Comparison of ENCODE assay signal across 26 cellular contexts in genomic region chr1:1817262-1817661, GRCh38. TPM values are rescaled to one million over a fixed set of nuclear protein-coding genes. Genes with fewer than 3 reads are reported as not detected.
DNase-seq lines count a peak whose midpoint lies in the region; ATAC-seq and TF ChIP-seq lines count a peak whose summit lies in the region.
"Had no signal": no experiment of that assay in that cellular context is flagged by ENCODE, and none has a peak within 500 bp of the region (broad histone marks: within the 10 kb centered on the region; RNA-seq: fewer than 3 reads in every experiment).

No MANE protein-coding gene starts in this region.

- H3K27ac Mint-ChIP-seq in activated naive CD4-positive, alpha-beta T cell treated with anti-CD3 and anti-CD28 coated beads for 36 hours: peak overlapping the region; percentile 2
- peak overlapping the region; percentile 76 for H3K27ac Mint-ChIP-seq in CD8-positive, alpha-beta T cell
- H3K27ac Mint-ChIP-seq in mesothelial cell of epicardium (peak overlapping the region; percentile 11), Calu3 (ENCODE audit: unreplicated experiment) (no peak overlapping the region)
- H3K27ac Mint-ChIP-seq: activated T-helper 17 cell treated with anti-CD3 and anti-CD28 coated beads, Interleukin-2, amount 50 U/mL, for 72 hours had no signal

- H3K4me1 ChIP-seq in CD8-positive, alpha-beta T cell (ENCODE audit: insufficient read depth, low read length): no peaks in the 10 kb centered on the region
- peaks cover 0 to 3% of the 10 kb centered on the region in 2 donors for H3K4me1 ChIP-seq in ascending aorta
- H3K4me1 ChIP-seq: gastrocnemius medialis, transverse colon had no signal

- no peak overlapping the region for H3K9ac ChIP-seq in SK-N-MC (ENCODE audit: insufficient read length)

- H3K36me3 ChIP-seq in CD8-positive, alpha-beta T cell (ENCODE audit: insufficient read depth, low read length): peaks cover 29% of the 10 kb centered on the region
- H3K36me3 ChIP-seq in SK-N-MC (ENCODE audit: insufficient read depth, low read length) (peaks cover 68% of the 10 kb centered on the region), ascending aorta (peaks cover 41 to 50% of the 10 kb centered on the region in 2 donors)

- H3K36me3 Mint-ChIP-seq in activated naive CD4-positive, alpha-beta T cell treated with anti-CD3 and anti-CD28 coated beads for 36 hours (ENCODE audit: low read depth): peaks cover 24% of the 10 kb centered on the region
- peaks cover 62% of the 10 kb centered on the region for H3K36me3 Mint-ChIP-seq in CD8-positive, alpha-beta T cell
- peaks cover 32% of the 10 kb centered on the region for H3K36me3 Mint-ChIP-seq in mesothelial cell of epicardium
- peaks cover 22% of the 10 kb centered on the region for H3K36me3 Mint-ChIP-seq in Calu3 (ENCODE audit: insufficient read depth, unreplicated experiment)

- no peak for TF ChIP-seq CTCF in CD8-positive, alpha-beta T cell (IDR thresholded peaks at IDR 0.05)
- no peak for TF ChIP-seq CTCF in mesothelial cell of epicardium (IDR thresholded peaks at IDR 0.05; ENCODE audit: unreplicated experiment)
- no peak for TF ChIP-seq CTCF in ascending aorta (IDR thresholded peaks at IDR 0.05)
- no peak for TF ChIP-seq CTCF in Calu3 (IDR thresholded peaks at IDR 0.05; ENCODE audit: unreplicated experiment)

- no peaks in the 10 kb centered on the region for H3K9me3 Mint-ChIP-seq in activated naive CD4-positive, alpha-beta T cell treated with anti-CD3 and anti-CD28 coated beads for 36 hours
- no peaks in the 10 kb centered on the region for H3K9me3 Mint-ChIP-seq in CD8-positive, alpha-beta T cell
- H3K9me3 Mint-ChIP-seq in mesothelial cell of epicardium (no peaks in the 10 kb centered on the region), Calu3 (ENCODE audit: low read depth, unreplicated experiment) (no peaks in the 10 kb centered on the region)
- H3K9me3 Mint-ChIP-seq: activated T-helper 17 cell treated with anti-CD3 and anti-CD28 coated beads, Interleukin-2, amount 50 U/mL, for 72 hours; naive thymus-derived CD4-positive, alpha-beta T cell had no signal

- no peak overlapping the region for H3K27ac ChIP-seq in CD8-positive, alpha-beta T cell (ENCODE audit: low read depth, low read length)
- H3K27ac ChIP-seq in SK-N-MC: peak overlapping the region; percentile 73
- peak overlapping the region in 1 of 2 donors; percentile 33 for H3K27ac ChIP-seq in ascending aorta
- H3K27ac ChIP-seq: gastrocnemius medialis, HL-60, transverse colon had no signal

- no peak for DNase-seq in activated naive CD4-positive, alpha-beta T cell treated with anti-CD3 and anti-CD28 coated beads for 36 hours
- DNase-seq in activated naive CD4-positive, alpha-beta T cell treated with Interleukin-2 at 50 U/mL for 16 hours: no peak
- no peak for DNase-seq in CD8-positive, alpha-beta T cell
- DNase-seq in SK-N-MC (ENCODE audit: low read depth, low spot score) (no peak), mesothelial cell of epicardium (ENCODE audit: low spot score in 2 of 2, unreplicated experiment in 2 of 2) (no peak), ascending aorta (ENCODE audit: low spot score in 2 of 2) (no peak), Calu3 (no peak)
- no peak for DNase-seq in activated CD8-positive, alpha-beta memory T cell treated with anti-CD3 and anti-CD28 coated beads for 24 hours
- DNase-seq: activated CD4-positive, alpha-beta T cell treated with anti-CD3 and anti-CD28 coated beads for 4 hours; cerebellar nuclear complex; DMS153; gastrocnemius medialis; kidney; naive thymus-derived CD4-positive, alpha-beta T cell; NCI-H1436; NCI-H2081; NCI-H526; NK-92 treated with Interleukin-12 subunit alpha and Interleukin-12 subunit beta, amount 100 ng/mL, for 24 hours; occipital lobe; SHP77; stimulated activated CD4-positive, alpha-beta T cell treated with anti-CD3 and anti-CD28 coated beads, Interleukin-4, amount 100 ng/mL, for 24 hours; transverse colon had no signal

- POLR2A ChIA-PET in CD8-positive, alpha-beta T cell (lab: Charles Lee): no interaction called here

- no TSS peak for BruUV-seq in Calu3 (replicated peaks; lab: Mats Ljungman, UMichigan)

- intact Hi-C loops in activated naive CD4-positive, alpha-beta T cell treated with anti-CD3 and anti-CD28 coated beads for 36 hours (cut with micrococcal nuclease): no loop called here
- intact Hi-C loops in CD8-positive, alpha-beta T cell (cut with DNase I, micrococcal nuclease): loop anchor here in 1 of 2 experiments (10.0 kb wide), 1 partner anchor 58 kb away; no protein-coding TSS in a partner anchor
- intact Hi-C loops in ascending aorta (cut with DNase I): no loop called here
- intact Hi-C loops in Calu3 (cut with micrococcal nuclease; ENCODE audit: unreplicated experiment): no loop called here

- H3K27me3 Mint-ChIP-seq in activated naive CD4-positive, alpha-beta T cell treated with anti-CD3 and anti-CD28 coated beads for 36 hours (ENCODE audit: low read depth): no peaks in the 10 kb centered on the region
- no peaks in the 10 kb centered on the region for H3K27me3 Mint-ChIP-seq in CD8-positive, alpha-beta T cell (ENCODE audit: low read depth)
- H3K27me3 Mint-ChIP-seq in mesothelial cell of epicardium (ENCODE audit: low read depth) (no peaks in the 10 kb centered on the region), Calu3 (ENCODE audit: unreplicated experiment) (no peaks in the 10 kb centered on the region)
- H3K27me3 Mint-ChIP-seq: activated T-helper 17 cell treated with anti-CD3 and anti-CD28 coated beads, Interleukin-2, amount 50 U/mL, for 72 hours; naive thymus-derived CD4-positive, alpha-beta T cell had no signal

- H3K4me3 Mint-ChIP-seq in activated naive CD4-positive, alpha-beta T cell treated with anti-CD3 and anti-CD28 coated beads for 36 hours: no peak overlapping the region
- no peak overlapping the region for H3K4me3 Mint-ChIP-seq in CD8-positive, alpha-beta T cell
- H3K4me3 Mint-ChIP-seq in mesothelial cell of epicardium (no peak overlapping the region), Calu3 (ENCODE audit: low read depth, unreplicated experiment) (no peak overlapping the region)
- H3K4me3 Mint-ChIP-seq: activated T-helper 17 cell treated with anti-CD3 and anti-CD28 coated beads, Interleukin-2, amount 50 U/mL, for 72 hours; naive thymus-derived CD4-positive, alpha-beta T cell had no signal

- CTCF ChIA-PET in activated naive CD4-positive, alpha-beta T cell treated with anti-CD3 and anti-CD28 coated beads for 36 hours (lab: Charles Lee): no interaction called here
- CTCF ChIA-PET in CD8-positive, alpha-beta T cell (lab: Charles Lee): no interaction called here
- CTCF ChIA-PET in Calu3 (lab: Charles Lee): no interaction called here

- H3K4me3 ChIP-seq in CD8-positive, alpha-beta T cell (ENCODE audit: low read depth, low read length): no peak overlapping the region
- H3K4me3 ChIP-seq in SK-N-MC (no peak overlapping the region), ascending aorta (no peak overlapping the region)
- H3K4me3 ChIP-seq: gastrocnemius medialis, HAP-1, transverse colon had no signal

- no peaks in the 10 kb centered on the region for H3K27me3 ChIP-seq in CD8-positive, alpha-beta T cell (ENCODE audit: insufficient read depth, low read length)
- H3K27me3 ChIP-seq in ascending aorta: no peaks in the 10 kb centered on the region
- H3K27me3 ChIP-seq: gastrocnemius medialis, transverse colon had no signal

- H3K4me1 Mint-ChIP-seq in activated naive CD4-positive, alpha-beta T cell treated with anti-CD3 and anti-CD28 coated beads for 36 hours (ENCODE audit: low read depth): no peaks in the 10 kb centered on the region
- H3K4me1 Mint-ChIP-seq in CD8-positive, alpha-beta T cell (ENCODE audit: low read depth): peaks cover 8% of the 10 kb centered on the region
- no peaks in the 10 kb centered on the region for H3K4me1 Mint-ChIP-seq in mesothelial cell of epicardium
- no peaks in the 10 kb centered on the region for H3K4me1 Mint-ChIP-seq in Calu3 (ENCODE audit: low read depth, unreplicated experiment)

- ATAC-seq in CD8-positive, alpha-beta T cell: no peak
- ATAC-seq: activated T-helper 17 cell treated with anti-CD3 and anti-CD28 coated beads, Interleukin-2, amount 50 U/mL, for 72 hours; gastrocnemius medialis; naive thymus-derived CD4-positive, alpha-beta T cell; Panc1 had no signal

- no peaks in the 10 kb centered on the region for H3K9me3 ChIP-seq in CD8-positive, alpha-beta T cell (ENCODE audit: low read length)
- H3K9me3 ChIP-seq in SK-N-MC (ENCODE audit: low read depth, low read length) (no peaks in the 10 kb centered on the region), ascending aorta (no peaks in the 10 kb centered on the region)
- H3K9me3 ChIP-seq: gastrocnemius medialis, HAP-1, transverse colon had no signal

RNA-seq across cellular contexts. Expression of gene NADK, which starts 39.0 kb away (rescaled TPM):
- total RNA-seq in activated naive CD4-positive, alpha-beta T cell treated with anti-CD3 and anti-CD28 coated beads for 36 hours: 10 to 100 TPM; 42.1 to 43.6 TPM
- total RNA-seq in CD8-positive, alpha-beta T cell: 10 to 100 TPM; 15.4 to 16.7 TPM
- total RNA-seq in mesothelial cell of epicardium: 77.7 to 79.9 TPM (median 78.2 TPM) in 3 replicates
- total RNA-seq in ascending aorta: 104 TPM
- 92.2 and 103 TPM in 2 replicates for total RNA-seq in Calu3 (2022)
